Comparison of ENCODE assay signal across 8 cellular contexts in genomic region chr4:24582235-24582863, GRCh38. TPM values are rescaled to one million over a fixed set of nuclear protein-coding genes. Genes with fewer than 3 reads are reported as not detected.
DNase-seq lines count a peak whose midpoint lies in the region; ATAC-seq and TF ChIP-seq lines count a peak whose summit lies in the region.

No MANE protein-coding gene starts in this region.

- DNase-seq in GM23338 (ENCODE audit: low spot score): no peak
- peak in 1 of 34 experiments; percentile 2 for DNase-seq in T-cell
- no peak for DNase-seq in fibroblast of villous mesenchyme (ENCODE audit: low read depth)
- no peak for DNase-seq in gastrocnemius medialis
- DNase-seq in NCI-H526 treated with DMSO at 0.1 percent for 48 hours (lab: John Stamatoyannopoulos, UW): no peak
- DNase-seq in activated CD4-positive, CD25-positive, alpha-beta regulatory T cell treated with anti-CD3 and anti-CD28 coated beads, Interleukin-2, amount 50 U/mL, for 72 hours: no peak

- H3K27me3 Mint-ChIP-seq in GM23338 (ENCODE audit: insufficient read depth, low read depth, poor library complexity) (peaks cover 15% of the 10 kb centered on the region), T-cell (no peaks in the 10 kb centered on the region)

- H3K27ac ChIP-seq in GM23338 (ENCODE audit: low read depth) (0 out of 2 replicates have a peak overlapping the region, but pooled peaks have one; percentile 98), gastrocnemius medialis (peak overlapping the region; percentile 92 to 99 (median 98))

- H3K36me3 ChIP-seq in GM23338 (ENCODE audit: insufficient read depth) (peaks cover 5% of the 10 kb centered on the region), gastrocnemius medialis (no peaks in the 10 kb centered on the region)

- H3K27ac Mint-ChIP-seq in GM23338 (peak overlapping the region; percentile 73; the same call in 1 of the 2 replicates), T-cell (peak overlapping the region; percentile 6 to 91)

- no peak for TF ChIP-seq POLR2A in gastrocnemius medialis (IDR thresholded peaks at IDR 0.05)

- in situ Hi-C loops in gastrocnemius medialis (cut with MboI; ENCODE audit: low sequenced_read_pairs in 4 of 4): loop anchor here in 2 of 4 donors (10.0 to 25.0 kb wide), 2 partner anchors 108 to 1330 kb away; partner anchors contain the start of gene SMIM20 (in 1 of the 2)

- H3K79me2 ChIP-seq in GM23338 (replicated peaks; ENCODE audit: insufficient read depth): peaks cover 78% of the 10 kb centered on the region

- H3K4me1 Mint-ChIP-seq in GM23338 (peaks cover 39% of the 10 kb centered on the region), T-cell (peaks cover 60 to 66% (median 65%) of the 10 kb centered on the region in 3 donors)

- H3K9me3 ChIP-seq in gastrocnemius medialis: no peaks in the 10 kb centered on the region

- peaks cover 4% of the 10 kb centered on the region; the same call in 2 of the 3 replicates for H3K9me3 Mint-ChIP-seq in GM23338
- no peaks in the 10 kb centered on the region for H3K9me3 Mint-ChIP-seq in T-cell

- no peaks in the 10 kb centered on the region for H3K27me3 ChIP-seq in GM23338 (ENCODE audit: insufficient read depth)
- no peaks in the 10 kb centered on the region for H3K27me3 ChIP-seq in gastrocnemius medialis

- peaks cover 52% of the 10 kb centered on the region for H3K36me3 Mint-ChIP-seq in GM23338 (ENCODE audit: low read depth)
- peaks cover 13% of the 10 kb centered on the region for H3K36me3 Mint-ChIP-seq in T-cell

- H3K9me2 ChIP-seq in GM23338 (ENCODE audit: insufficient read depth): no peaks in the 10 kb centered on the region

- H3K4me3 ChIP-seq in GM23338 (peak overlapping the region; percentile 86), fibroblast of villous mesenchyme (ENCODE audit: low read depth, low read length) (peak overlapping the region; percentile 99), gastrocnemius medialis (peak overlapping the region; percentile 81 to 98 (median 94))

- peaks cover 51% of the 10 kb centered on the region for H4K20me1 ChIP-seq in GM23338 (replicated peaks; ENCODE audit: insufficient read depth)

- H3K4me2 ChIP-seq in GM23338: peak overlapping the region; percentile 99

- H3F3A ChIP-seq in GM23338 (replicated peaks; ENCODE audit: low read depth): peaks cover under 1% of the 10 kb centered on the region; the same call in 1 of the 2 replicates

- ATAC-seq in GM23338: no peak
- ATAC-seq in T-cell (replicated peaks in 1 of 4): no peak
- ATAC-seq in gastrocnemius medialis: no peak
- ATAC-seq in GM18511 (IDR thresholded peaks at IDR 0.05; ENCODE audit: unreplicated experiment): no peak
- no peak for ATAC-seq in GM21526 (IDR thresholded peaks at IDR 0.05; ENCODE audit: low FRiP score, unreplicated experiment)

- POLR2A ChIA-PET in T-cell (lab: Charles Lee): no interaction called here

- TF ChIP-seq CTCF in GM23338 (conservative IDR thresholded peaks at IDR 0.05; ENCODE audit: low read depth in 2 of 2): no peak
- no peak for TF ChIP-seq CTCF in fibroblast of villous mesenchyme (IDR thresholded peaks at IDR 0.05; ENCODE audit: insufficient read depth, low read depth, low read length)
- no peak for TF ChIP-seq CTCF in gastrocnemius medialis (IDR thresholded peaks at IDR 0.05 in 4 of 5, conservative IDR thresholded peaks at IDR 0.05 in 1 of 5)

- H3K4me1 ChIP-seq in GM23338 (ENCODE audit: insufficient read depth) (peaks cover 40% of the 10 kb centered on the region), gastrocnemius medialis (peaks cover 49 to 56% of the 10 kb centered on the region in 2 donors)

- intact Hi-C loops in gastrocnemius medialis (cut with DNase I; ENCODE audit: low total_unique reads): loop anchor here (10.0 kb wide), 3 partner anchors 518 to 652 kb away; partner anchors contain the start of gene PI4K2B

- H3K4me3 Mint-ChIP-seq in GM23338 (peak overlapping the region; percentile 94), T-cell (peak overlapping the region; percentile 97 to 99 (median 99))

- no peak overlapping the region for H2AFZ ChIP-seq in GM23338

- CTCF ChIA-PET in T-cell (lab: Charles Lee): no interaction called here

TF ChIP-seq in GM23338, 12 proteins besides CTCF, POLR2A, EP300 and RAD21:
- TF ChIP-seq STAT1 (IDR thresholded peaks at IDR 0.05; ENCODE audit: unreplicated experiment) (no peak), EZH2 (IDR thresholded peaks at IDR 0.05; ENCODE audit: low read depth, unreplicated experiment) (no peak), REST (IDR thresholded peaks at IDR 0.05; ENCODE audit: unreplicated experiment) (no peak), CREB1 (CRISPR knock-in tag; IDR thresholded peaks at IDR 0.05; ENCODE audit: low read depth) (no peak), ZNF331 (CRISPR knock-in tag; IDR thresholded peaks at IDR 0.05; ENCODE audit: low read depth) (no peak), NANOG (IDR thresholded peaks at IDR 0.05; ENCODE audit: borderline replicate concordance) (no peak)

RNA-seq across cellular contexts. Expression of gene DHX15, which starts 2.0 kb away (rescaled TPM):
- 336 and 372 TPM in 2 replicates for total RNA-seq in GM23338 (2014; rRNA removed; shearing (Covaris generic))
- 226 and 229 TPM in 2 replicates for polyA plus RNA-seq in GM23338 (2016; fragmentation: Nextera tagmentation; extraction: Ambion mirVana)
- 100 to 1,000 TPM; 116 to 174 (median 121) TPM for total RNA-seq in T-cell
- total RNA-seq in fibroblast of villous mesenchyme: 125 and 180 TPM in 2 replicates
- 10 to 100 TPM; 50.1 to 88.1 (median 61.2) TPM for total RNA-seq in gastrocnemius medialis
